11 cellular contexts compared by ENCODE assay signal in genomic region chr4:53313510-53313909, GRCh38. TPM values are rescaled to one million over a fixed set of nuclear protein-coding genes. Genes with fewer than 3 reads are reported as not detected.
A peak's percentile ranks its signal among the peaks of the same experiment; 100 is the strongest.
DNase-seq lines count a peak whose midpoint lies in the region; ATAC-seq lines count a peak whose summit lies in the region.
"Had no signal": no experiment of that assay in that cellular context is flagged by ENCODE, and none has a peak within 500 bp of the region (broad histone marks: within the 10 kb centered on the region; RNA-seq: fewer than 3 reads in every experiment).

No MANE protein-coding gene starts in this region.

- DNase-seq in NCI-H1417 (lab: John Stamatoyannopoulos, UW) (peak in 2 of 3 experiments; percentile 5 to 27), NCI-H1417 treated with DMSO at 0.1 percent for 48 hours (lab: John Stamatoyannopoulos, UW) (no peak), RPMI7951 (ENCODE audit: low read depth) (peak; percentile 76), fibroblast of peridontal ligament (ENCODE audit: extremely low read depth) (peak; percentile 47), retina (peak; percentile 19), RPMI8226 (no peak), NCI-H345 treated with DMSO at 0.1 percent for 48 hours (lab: John Stamatoyannopoulos, UW; ENCODE audit: unreplicated experiment) (no peak)
- DNase-seq: NCI-H1436 treated with DMSO at 0.1 percent for 48 hours; stimulated activated CD4-positive, alpha-beta T cell treated with anti-CD3 and anti-CD28 coated beads, Interleukin-2, amount 100 ng/mL, for 24 hours had no signal

- ATAC-seq in esophagus mucosa = no peak
- ATAC-seq: activated CD4-positive, CD25-positive, alpha-beta regulatory T cell treated with anti-CD3 and anti-CD28 coated beads, Interleukin-2, amount 50 U/mL, for 24 hours had no signal

RNA-seq across cellular contexts. Expression of gene SCFD2, which starts 52.4 kb away (rescaled TPM):
- 26.9 and 27.6 TPM in 2 replicates for total RNA-seq in RPMI7951 (2014; rRNA removed; shearing (Covaris generic))
- 16.5 TPM for total RNA-seq in esophagus mucosa

Comparison
In these comparisons a context has a peak if more than half of its experiments do, and no peak if none do; other contexts are left out.
1. DNase-seq: peak in NCI-H1417 (2 of 3), RPMI7951 (single experiment), fibroblast of peridontal ligament (single experiment) and retina (single experiment); none in NCI-H1417 treated with DMSO at 0.1 percent for 48 hours (single experiment), RPMI8226 (single experiment) and NCI-H345 treated with DMSO at 0.1 percent for 48 hours (single experiment).